In genomic region chr3:100875239-100875638, GRCh38 we compare ENCODE assay signal across 8 cellular contexts.
DNase-seq lines count a peak whose midpoint lies in the region; ATAC-seq and TF ChIP-seq lines count a peak whose summit lies in the region.
"Had no signal": no experiment of that assay in that cellular context is flagged by ENCODE, and none has a peak within 500 bp of the region (broad histone marks: within the 10 kb centered on the region; RNA-seq: fewer than 3 reads in every experiment).

No MANE protein-coding gene starts in this region.

- H3K9me3 Mint-ChIP-seq in HFFc6: no peaks in the 10 kb centered on the region

- intact Hi-C loops in ascending aorta (cut with DNase I): no loop called here

- no peaks in the 10 kb centered on the region for H3K9me3 ChIP-seq in ascending aorta

- no peaks in the 10 kb centered on the region for H3K36me3 ChIP-seq in ascending aorta

- no peaks in the 10 kb centered on the region for H3K27me3 ChIP-seq in ascending aorta

- ATAC-seq in GM21619 (IDR thresholded peaks at IDR 0.05; ENCODE audit: unreplicated experiment): no peak

- no peak for TF ChIP-seq CTCF in HFFc6 (IDR thresholded peaks at IDR 0.05)
- TF ChIP-seq CTCF in foreskin fibroblast (IDR thresholded peaks at IDR 0.05; ENCODE audit: low read depth, low read length): no peak
- no peak for TF ChIP-seq CTCF in ascending aorta (IDR thresholded peaks at IDR 0.05)

- H3K4me3 ChIP-seq in foreskin fibroblast (ENCODE audit: low read depth in 1 of 2, low read length in 2 of 2) (no peak overlapping the region), ascending aorta (no peak overlapping the region)

- peak overlapping the region; percentile 64 for H3K4me3 Mint-ChIP-seq in HFFc6

- no peak overlapping the region for H3K27ac ChIP-seq in ascending aorta

- peaks cover 26% of the 10 kb centered on the region for H3K4me1 Mint-ChIP-seq in HFFc6 (ENCODE audit: low read depth)

- no peaks in the 10 kb centered on the region for H3K36me3 Mint-ChIP-seq in HFFc6 (ENCODE audit: low read depth)

- DNase-seq in HFFc6 (peak; percentile 83), RPMI8226 (peak; percentile 32), foreskin fibroblast (peak; percentile 39 to 68), superior temporal gyrus (ENCODE audit: extremely low spot score) (peak; percentile 20), ascending aorta (ENCODE audit: low spot score in 2 of 2) (no peak), NCI-H446 treated with DMSO at 0.1 percent for 48 hours (lab: John Stamatoyannopoulos, UW) (no peak)
- DNase-seq: stimulated activated CD4-positive, alpha-beta T cell treated with anti-CD3 and anti-CD28 coated beads, Interleukin-1b, Interleukin-23, amount 100 ng/mL, for 48 hours had no signal

- H3K4me1 ChIP-seq in ascending aorta: peaks cover 0 to 13% of the 10 kb centered on the region in 2 donors

- peak overlapping the region; percentile 59 for H3K27ac Mint-ChIP-seq in HFFc6

- no peaks in the 10 kb centered on the region for H3K27me3 Mint-ChIP-seq in HFFc6 (ENCODE audit: insufficient read depth)

Comparison
In these comparisons a context has a peak if more than half of its experiments do, and no peak if none do; other contexts are left out.
1. DNase-seq: peak in HFFc6 (single experiment), RPMI8226 (single experiment), foreskin fibroblast (2 of 2) and superior temporal gyrus (single experiment); none in ascending aorta (0 of 2) and NCI-H446 treated with DMSO at 0.1 percent for 48 hours (single experiment).